Comparison of ENCODE assay signal across 31 cellular contexts in the genomic region with DNA sequence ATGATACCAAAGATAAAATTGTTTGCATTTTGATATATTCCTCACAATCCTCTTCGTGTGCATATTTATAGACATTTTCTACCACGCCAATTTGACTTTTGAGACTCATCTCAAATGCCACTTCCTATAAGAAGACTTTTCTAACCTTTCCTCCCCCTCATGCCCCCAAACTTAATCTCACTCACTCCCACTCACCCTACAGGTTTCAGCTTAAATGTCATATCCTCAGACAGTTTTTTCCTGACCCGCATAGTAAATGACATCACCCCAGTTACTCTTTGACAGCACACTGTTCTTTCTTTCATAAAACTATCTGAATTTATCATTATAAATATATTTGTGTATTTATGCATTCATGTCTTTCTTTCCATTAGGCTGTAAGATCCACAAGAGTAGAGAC. TPM values are rescaled to one million over a fixed set of nuclear protein-coding genes. Genes with fewer than 3 reads are reported as not detected.
DNase-seq lines count a peak whose midpoint lies in the region; ATAC-seq, FAIRE-seq and TF ChIP-seq lines count a peak whose summit lies in the region.
"Had no signal": no experiment of that assay in that cellular context is flagged by ENCODE, and none has a peak within 500 bp of the region (broad histone marks: within the 10 kb centered on the region; RNA-seq: fewer than 3 reads in every experiment).

No MANE protein-coding gene starts in this region.

- CTCF ChIA-PET in activated CD8-positive, alpha-beta T cell treated with anti-CD3 and anti-CD28 coated beads for 36 hours (lab: Charles Lee), result interaction anchor here (1.1 to 4.4 kb wide), 3 partner anchors 13 to 119 kb away, joined by 3 to 23 read pairs (median 4); no protein-coding TSS in a partner anchor
- CTCF ChIA-PET in activated CD8-positive, alpha-beta T cell treated with anti-CD3 and anti-CD28 coated beads, Interleukin-2, amount 10 ng/mL, durations not matched to agents 7 days and 5 days (lab: Charles Lee), result interaction anchor here (0.9 to 2.3 kb wide), 3 partner anchors 69 to 118 kb away, joined by 3 to 9 read pairs (median 6); no protein-coding TSS in a partner anchor
- CTCF ChIA-PET in K562 (lab: Yijun Ruan, JAX; ENCODE audit: low intra/inter-chr PET ratio), result no interaction called here

- no peaks in the 10 kb centered on the region for H3K79me2 ChIP-seq in K562 (ENCODE audit: control insufficient read depth, insufficient read depth, low read length)
- H3K79me2 ChIP-seq: parathyroid adenoma had no signal

- H3K4me3 ChIP-seq in NB4 (ENCODE audit: low read depth, low read length) (no peak overlapping the region), K562 (no peak overlapping the region), uterus (no peak overlapping the region)
- H3K4me3 ChIP-seq: breast epithelium, heart left ventricle, left ventricle myocardium inferior, neural progenitor cell, skin epidermis had no signal

- no peaks in the 10 kb centered on the region for H3K9me1 ChIP-seq in K562 (ENCODE audit: control insufficient read depth, insufficient read depth, low read length)

- TF ChIP-seq CTCF in activated CD8-positive, alpha-beta T cell treated with anti-CD3 and anti-CD28 coated beads for 36 hours (IDR thresholded peaks at IDR 0.05), result no peak
- TF ChIP-seq CTCF in NB4 (IDR thresholded peaks at IDR 0.05; ENCODE audit: low read depth, low read length), result no peak
- no peak for TF ChIP-seq CTCF in K562 (IDR thresholded peaks at IDR 0.05 in 2 of 3, conservative IDR thresholded peaks at IDR 0.05 in 1 of 3; ENCODE audit: insufficient read depth in 2 of 3, low read depth in 1 of 3, low read length in 3 of 3)
- no peak for TF ChIP-seq CTCF in uterus (IDR thresholded peaks at IDR 0.05)

- H3K9me3 ChIP-seq in K562 (replicated peaks; ENCODE audit: control insufficient read depth, insufficient read depth, low read depth, low read length) (no peaks in the 10 kb centered on the region), uterus (no peaks in the 10 kb centered on the region)
- H3K9me3 ChIP-seq: BE2C, breast epithelium, heart left ventricle, left ventricle myocardium inferior, SK-N-SH had no signal

- POLR2A ChIA-PET in activated CD8-positive, alpha-beta T cell treated with anti-CD3 and anti-CD28 coated beads for 36 hours (lab: Charles Lee), result interaction anchor here (0.6 to 1.8 kb wide), 3 partner anchors 71 to 111 kb away, joined by 3 to 5 read pairs (median 4); no protein-coding TSS in a partner anchor
- POLR2A ChIA-PET in activated CD8-positive, alpha-beta T cell treated with anti-CD3 and anti-CD28 coated beads, Interleukin-2, amount 10 ng/mL, durations not matched to agents 7 days and 5 days (lab: Charles Lee), result no interaction called here
- POLR2A ChIA-PET in K562 (lab: Yijun Ruan, JAX), result interaction anchor here (0.9 kb wide), 1 partner anchor 116 kb away, joined by 3 read pairs; no protein-coding TSS in a partner anchor

- in situ Hi-C loops in K562 (cut with MboI), result no loop called here

- intact Hi-C loops in activated CD8-positive, alpha-beta T cell treated with anti-CD3 and anti-CD28 coated beads for 36 hours (cut with micrococcal nuclease), result loop anchor here (5.0 kb wide), 2 partner anchors 97 to 112 kb away; partner anchors contain the start of gene RGS16
- intact Hi-C loops in K562 (cut with micrococcal nuclease) (no loop called here), uterus (cut with DNase I; ENCODE audit: low total_unique reads) (no loop called here)

- H3K27me3 ChIP-seq in K562 (ENCODE audit: control insufficient read depth in 2 of 2, insufficient read depth in 2 of 2, low read length in 2 of 2), result peaks cover 6 to 21% of the 10 kb centered on the region in 2 experiments; a peak in 4 of 5 replicates
- no peaks in the 10 kb centered on the region for H3K27me3 ChIP-seq in uterus
- H3K27me3 ChIP-seq: BE2C, breast epithelium, heart left ventricle, neural progenitor cell had no signal

- no peaks in the 10 kb centered on the region for H3K4me1 ChIP-seq in K562 (replicated peaks in 1 of 2; ENCODE audit: control insufficient read depth in 2 of 2, insufficient read depth in 2 of 2, low read length in 2 of 2)
- no peaks in the 10 kb centered on the region for H3K4me1 ChIP-seq in uterus
- H3K4me1 ChIP-seq: breast epithelium, heart left ventricle, left ventricle myocardium inferior, neural progenitor cell, parathyroid adenoma had no signal

- H3K36me3 Mint-ChIP-seq in activated CD8-positive, alpha-beta T cell treated with anti-CD3 and anti-CD28 coated beads for 36 hours (ENCODE audit: low read depth), result no peaks in the 10 kb centered on the region
- no peaks in the 10 kb centered on the region for H3K36me3 Mint-ChIP-seq in activated CD8-positive, alpha-beta T cell treated with anti-CD3 and anti-CD28 coated beads, Interleukin-2, amount 10 ng/mL, durations not matched to agents 7 days and 5 days (ENCODE audit: low read depth)
- H3K36me3 Mint-ChIP-seq: CD8-positive, alpha-beta memory T cell; neural progenitor cell; type B pancreatic cell had no signal

- no peak overlapping the region for H3K9ac ChIP-seq in K562 (ENCODE audit: insufficient read depth in 1 of 2, low read depth in 2 of 2, low read length in 2 of 2)
- H3K9ac ChIP-seq: neural progenitor cell, parathyroid adenoma, SK-N-SH had no signal

- FAIRE-seq in GM12891 (lab: Jason Lieb, UNC), result no peak
- no peak for FAIRE-seq in K562 (lab: Jason Lieb, UNC)

- 0% methylated on average over 3 of the region's 3 CpGs for WGBS in K562 (ENCODE audit: insufficient coverage, low coverage, missing lambda C conversion rate)

- BruUV-seq in K562 (replicated peaks; lab: Mats Ljungman, UMichigan), result no TSS peak

- peak; percentile 70 for ATAC-seq in activated CD8-positive, alpha-beta T cell treated with anti-CD3 and anti-CD28 coated beads for 36 hours
- no peak for ATAC-seq in activated CD8-positive, alpha-beta T cell treated with anti-CD3 and anti-CD28 coated beads, Interleukin-2, amount 10 ng/mL, durations not matched to agents 7 days and 5 days
- no peak for ATAC-seq in K562
- ATAC-seq: heart left ventricle, T-helper 17 cell had no signal

- TF ChIP-seq POLR2A in GM12891 (IDR thresholded peaks at IDR 0.05; ENCODE audit: low read depth, low read length) (no peak), NB4 (IDR thresholded peaks at IDR 0.05; ENCODE audit: extremely low read depth, insufficient read length) (no peak), K562 (conservative IDR thresholded peaks at IDR 0.05) (no peak), uterus (IDR thresholded peaks at IDR 0.05) (no peak)

- H3K27ac Mint-ChIP-seq in activated CD8-positive, alpha-beta T cell treated with anti-CD3 and anti-CD28 coated beads for 36 hours, result peak overlapping the region; percentile 65
- no peak overlapping the region for H3K27ac Mint-ChIP-seq in activated CD8-positive, alpha-beta T cell treated with anti-CD3 and anti-CD28 coated beads, Interleukin-2, amount 10 ng/mL, durations not matched to agents 7 days and 5 days
- H3K27ac Mint-ChIP-seq: neural progenitor cell, T-helper 17 cell, type B pancreatic cell had no signal

- H3K4me1 Mint-ChIP-seq in activated CD8-positive, alpha-beta T cell treated with anti-CD3 and anti-CD28 coated beads for 36 hours (ENCODE audit: low read depth), result peaks cover 61% of the 10 kb centered on the region
- peaks cover 32% of the 10 kb centered on the region for H3K4me1 Mint-ChIP-seq in activated CD8-positive, alpha-beta T cell treated with anti-CD3 and anti-CD28 coated beads, Interleukin-2, amount 10 ng/mL, durations not matched to agents 7 days and 5 days (ENCODE audit: low read depth)

- no peaks in the 10 kb centered on the region for H3K27me3 Mint-ChIP-seq in activated CD8-positive, alpha-beta T cell treated with anti-CD3 and anti-CD28 coated beads for 36 hours
- no peaks in the 10 kb centered on the region for H3K27me3 Mint-ChIP-seq in activated CD8-positive, alpha-beta T cell treated with anti-CD3 and anti-CD28 coated beads, Interleukin-2, amount 10 ng/mL, durations not matched to agents 7 days and 5 days (ENCODE audit: low read depth)
- H3K27me3 Mint-ChIP-seq: type B pancreatic cell had no signal

- peak overlapping the region; percentile 8 for H3K4me3 Mint-ChIP-seq in activated CD8-positive, alpha-beta T cell treated with anti-CD3 and anti-CD28 coated beads for 36 hours
- no peak overlapping the region for H3K4me3 Mint-ChIP-seq in activated CD8-positive, alpha-beta T cell treated with anti-CD3 and anti-CD28 coated beads, Interleukin-2, amount 10 ng/mL, durations not matched to agents 7 days and 5 days
- H3K4me3 Mint-ChIP-seq: CD8-positive, alpha-beta memory T cell; neural progenitor cell; T-helper 17 cell; type B pancreatic cell had no signal

- DNase-seq in activated CD8-positive, alpha-beta T cell treated with anti-CD3 and anti-CD28 coated beads for 36 hours, result peak; percentile 61
- no peak for DNase-seq in activated CD8-positive, alpha-beta T cell treated with anti-CD3 and anti-CD28 coated beads, Interleukin-2, amount 10 ng/mL, durations not matched to agents 7 days and 5 days
- no peak for DNase-seq in GM12891 (ENCODE audit: insufficient read length, low spot score)
- DNase-seq in NB4 (ENCODE audit: low read depth), result peak; percentile 27
- no peak for DNase-seq in K562 (ENCODE audit: extremely low read depth in 1 of 4, low spot score in 3 of 4)
- DNase-seq in SIG-M5 (lab: John Stamatoyannopoulos, UW), result no peak
- no peak for DNase-seq in T1000 (lab: John Stamatoyannopoulos, UW)
- DNase-seq in uterus, result no peak
- DNase-seq: activated CD4-positive, alpha-beta T cell treated with anti-CD3 and anti-CD28 coated beads, Interleukin-2, amount 50 U/mL, for 4 hours; activated gamma-delta T cell treated with Interleukin-2 at 50 U/mL for 16 hours; anterior cingulate cortex; BE2C; CD8-positive, alpha-beta memory T cell; DMS 273 treated with DMSO at 0.1 percent for 48 hours; foreskin melanocyte; H7; heart left ventricle; islet precursor cell; left ventricle myocardium inferior; mesenchymal stem cell; NCI-H2029; NCI-H524; SK-N-SH; T-helper 17 cell; WERI-Rb-1 had no signal

- no peak overlapping the region for H3K4me2 ChIP-seq in K562 (ENCODE audit: insufficient read depth, low read length)
- H3K4me2 ChIP-seq: neural progenitor cell, SK-N-SH had no signal

- no peaks in the 10 kb centered on the region for H3K36me3 ChIP-seq in K562 (ENCODE audit: control insufficient read depth, insufficient read depth, low read length)
- H3K36me3 ChIP-seq in uterus, result no peaks in the 10 kb centered on the region
- H3K36me3 ChIP-seq: BE2C, breast epithelium, heart left ventricle, left ventricle myocardium inferior, neural progenitor cell, WERI-Rb-1 had no signal

- H3K27ac ChIP-seq in K562 (ENCODE audit: extremely low read depth, low read depth, low read length), result no peak overlapping the region
- H3K27ac ChIP-seq in uterus, result no peak overlapping the region
- H3K27ac ChIP-seq: breast epithelium, heart left ventricle, left ventricle myocardium inferior, neural progenitor cell, parathyroid adenoma, skin epidermis, WERI-Rb-1 had no signal

- H3K9me3 Mint-ChIP-seq in activated CD8-positive, alpha-beta T cell treated with anti-CD3 and anti-CD28 coated beads for 36 hours, result no peaks in the 10 kb centered on the region
- H3K9me3 Mint-ChIP-seq in activated CD8-positive, alpha-beta T cell treated with anti-CD3 and anti-CD28 coated beads, Interleukin-2, amount 10 ng/mL, durations not matched to agents 7 days and 5 days (ENCODE audit: insufficient read depth), result no peaks in the 10 kb centered on the region
- H3K9me3 Mint-ChIP-seq: CD8-positive, alpha-beta memory T cell; neural progenitor cell; type B pancreatic cell had no signal

- no peak for TF ChIP-seq EP300 in K562 (IDR thresholded peaks at IDR 0.05; ENCODE audit: low read length)

- no peaks in the 10 kb centered on the region for H4K20me1 ChIP-seq in K562 (replicated peaks; ENCODE audit: control insufficient read depth, insufficient read depth, low read length)

- H2AFZ ChIP-seq in K562 (ENCODE audit: low read depth, low read length), result no peak overlapping the region
- H2AFZ ChIP-seq: neural progenitor cell, parathyroid adenoma had no signal

- no peak for TF ChIP-seq RAD21 in K562 (CRISPR knock-in tag; conservative IDR thresholded peaks at IDR 0.05 in 1 of 2, IDR thresholded peaks at IDR 0.05 in 1 of 2)

RNA-seq across cellular contexts. Expression of gene RGS8, which starts 29.6 kb away (rescaled TPM):
- total RNA-seq in activated CD8-positive, alpha-beta T cell treated with anti-CD3 and anti-CD28 coated beads for 36 hours, result not detected
- total RNA-seq in activated CD8-positive, alpha-beta T cell treated with anti-CD3 and anti-CD28 coated beads, Interleukin-2, amount 10 ng/mL, durations not matched to agents 7 days and 5 days, result not detected
- polyA plus RNA-seq in GM12891 (2012; ENCODE audit: low read depth, missing spikeins), result 0.09 TPM
- not detected in 2 replicates for total RNA-seq in K562 (2011; cell fraction: chromatin; rRNA removed; ENCODE audit: low replicate concordance)
- not detected in 2 replicates for total RNA-seq in K562 (2011; cell fraction: nucleolus; rRNA removed)
- total RNA-seq in K562 (2011; cell fraction: nucleoplasm; rRNA removed), result not detected in 2 replicates
- not detected in 2 replicates for total RNA-seq in K562 (2014; rRNA removed)
- not detected in 2 replicates for total RNA-seq in K562 (2014; rRNA removed; fragmentation: Illumina TruSeq; extraction: Trizol)
- not detected in 2 replicates for total RNA-seq in K562 (2015; rRNA removed; fragmentation: Illumina TruSeq; extraction: Trizol)
- total RNA-seq in K562 (2021), result not detected in 2 replicates
- not detected in 2 replicates for polyA plus RNA-seq in K562 (2011; rRNA removed)
- polyA plus RNA-seq in K562 (2011; cell fraction: cytosol; rRNA removed), result not detected in 2 replicates
- not detected in 2 replicates for polyA plus RNA-seq in K562 (2011; cell fraction: nucleus; rRNA removed)
- not detected in 2 replicates for polyA plus RNA-seq in K562 (2012)
- polyA plus RNA-seq in K562 (2014; fragmentation: Illumina TruSeq; extraction: Trizol), result not detected in 2 replicates
- polyA plus RNA-seq in K562 (2014; fragmentation: Nextera tagmentation; extraction: Ambion mirVana), result not detected
- polyA plus RNA-seq in K562 (2014; rRNA removed), result not detected in 2 replicates
- polyA minus RNA-seq in K562 (2011; rRNA and poly(A)+ RNA removed), result not detected in 2 replicates
- polyA minus RNA-seq in K562 (2011; cell fraction: cytosol; rRNA and poly(A)+ RNA removed), result not detected in 2 replicates
- not detected in 2 replicates for polyA minus RNA-seq in K562 (2011; cell fraction: nucleus; rRNA and poly(A)+ RNA removed)
- total RNA-seq in uterus, result not detected
- total RNA-seq: breast epithelium; CD8-positive, alpha-beta memory T cell; MCF 10A; T-helper 17 cell had no signal
- polyA plus RNA-seq: CD8-positive, alpha-beta memory T cell; heart left ventricle; SK-N-SH had no signal

Comparison
In these comparisons a context has a peak if more than half of its experiments do, and no peak if none do; other contexts are left out.
1. DNase-seq: peak in activated CD8-positive, alpha-beta T cell treated with anti-CD3 and anti-CD28 coated beads for 36 hours (single experiment) and NB4 (single experiment); none in activated CD8-positive, alpha-beta T cell treated with anti-CD3 and anti-CD28 coated beads, Interleukin-2, amount 10 ng/mL, durations not matched to agents 7 days and 5 days (single experiment), GM12891 (single experiment), K562 (0 of 4), SIG-M5 (single experiment), T1000 (single experiment) and uterus (0 of 2).